19 cellular contexts compared by ENCODE assay signal in genomic region chr13:110565296-110565695, GRCh38. TPM values are rescaled to one million over a fixed set of nuclear protein-coding genes. Genes with fewer than 3 reads are reported as not detected.
A peak's percentile ranks its signal among the peaks of the same experiment; 100 is the strongest.
DNase-seq lines count a peak whose midpoint lies in the region; TF ChIP-seq lines count a peak whose summit lies in the region.
"Had no signal": no experiment of that assay in that cellular context is flagged by ENCODE, and none has a peak within 500 bp of the region (broad histone marks: within the 10 kb centered on the region; RNA-seq: fewer than 3 reads in every experiment).

No MANE protein-coding gene starts in this region.

- H3K4me2 ChIP-seq in Karpas-422 (ENCODE audit: low read depth, low read length, poor library complexity, severe bottlenecking): no peak overlapping the region

- no peaks in the 10 kb centered on the region for H3K36me3 ChIP-seq in Karpas-422 (ENCODE audit: insufficient read depth, low read length)
- H3K36me3 ChIP-seq in ascending aorta: no peaks in the 10 kb centered on the region
- H3K36me3 ChIP-seq: colonic mucosa, esophagus squamous epithelium, HAP-1, lower lobe of right lung had no signal

- H3K36me3 Mint-ChIP-seq in chondrocyte (ENCODE audit: low read depth) (no peaks in the 10 kb centered on the region), osteocyte (ENCODE audit: unreplicated experiment) (peaks cover 2% of the 10 kb centered on the region)
- H3K36me3 Mint-ChIP-seq: activated naive CD8-positive, alpha-beta T cell treated with anti-CD3 and anti-CD28 coated beads, Interleukin-2, amount 10 ng/mL, durations not matched to agents 7 days and 5 days had no signal

- no peak overlapping the region for H3K9ac ChIP-seq in Karpas-422 (ENCODE audit: low read length)

- H3K27me3 Mint-ChIP-seq in chondrocyte (ENCODE audit: low read depth): no peaks in the 10 kb centered on the region
- H3K27me3 Mint-ChIP-seq in osteocyte (ENCODE audit: unreplicated experiment): peaks cover 2% of the 10 kb centered on the region

- no peaks in the 10 kb centered on the region for H3K79me2 ChIP-seq in Karpas-422 (ENCODE audit: low read length)

- H3K9me3 Mint-ChIP-seq in chondrocyte (ENCODE audit: low read depth): no peaks in the 10 kb centered on the region
- H3K9me3 Mint-ChIP-seq in osteocyte (ENCODE audit: unreplicated experiment): no peaks in the 10 kb centered on the region
- H3K9me3 Mint-ChIP-seq: activated naive CD8-positive, alpha-beta T cell treated with anti-CD3 and anti-CD28 coated beads, Interleukin-2, amount 10 ng/mL, durations not matched to agents 7 days and 5 days; stimulated activated naive B cell treated with anti-CD40 and anti-IgM and Interleukin-4, amounts not matched to agents 10 μg/mL and 1 μg/mL and 100 μg/mL, for 72 hours; T-helper 1 cell treated with Interleukin-12 subunit alpha and Interleukin-12 subunit beta and Interleukin-4 antibody, amounts not matched to agents 30 μg/mL and 1 μg/mL, for 36 hours had no signal

- no peak overlapping the region for H3K4me3 Mint-ChIP-seq in chondrocyte (ENCODE audit: unreplicated experiment)
- no peak overlapping the region for H3K4me3 Mint-ChIP-seq in osteocyte (ENCODE audit: unreplicated experiment)
- H3K4me3 Mint-ChIP-seq: activated naive CD8-positive, alpha-beta T cell treated with anti-CD3 and anti-CD28 coated beads, Interleukin-2, amount 10 ng/mL, durations not matched to agents 7 days and 5 days had no signal

- TF ChIP-seq CTCF in chondrocyte (IDR thresholded peaks at IDR 0.05) (peak; percentile 62), osteocyte (IDR thresholded peaks at IDR 0.05) (peak; percentile 36), ascending aorta (IDR thresholded peaks at IDR 0.05) (no peak)

- H3K27me3 ChIP-seq in Karpas-422 (ENCODE audit: low read length) (no peaks in the 10 kb centered on the region), ascending aorta (no peaks in the 10 kb centered on the region)
- H3K27me3 ChIP-seq: colonic mucosa had no signal

- DNase-seq in DMS 273 (lab: John Stamatoyannopoulos, UW; ENCODE audit: unreplicated experiment): peak; percentile 5
- DNase-seq in DMS 273 treated with DMSO at 0.1 percent for 48 hours (lab: John Stamatoyannopoulos, UW): no peak
- DNase-seq in Karpas-422: peak; percentile 52
- DNase-seq in chondrocyte (ENCODE audit: low spot score): no peak
- no peak for DNase-seq in osteocyte (ENCODE audit: extremely low spot score, unreplicated experiment)
- DNase-seq in dermis blood vessel endothelial cell: no peak
- DNase-seq in head of caudate nucleus: no peak
- no peak for DNase-seq in ascending aorta (ENCODE audit: low spot score in 2 of 2)
- DNase-seq: 8988T; activated CD4-positive, alpha-beta T cell treated with anti-CD3 and anti-CD28 coated beads for 4 hours; activated naive CD8-positive, alpha-beta T cell treated with anti-CD3 and anti-CD28 coated beads, Interleukin-2, amount 10 ng/mL, durations not matched to agents 7 days and 5 days; colonic mucosa; esophagus squamous epithelium; lower lobe of right lung; NCI-H1048; NCI-H345; stimulated activated naive B cell treated with anti-CD40 and anti-IgM and Interleukin-4, amounts not matched to agents 10 μg/mL and 1 μg/mL and 100 μg/mL, for 72 hours had no signal

- H3K4me3 ChIP-seq in Karpas-422 (ENCODE audit: low read length): no peak overlapping the region
- no peak overlapping the region for H3K4me3 ChIP-seq in ascending aorta
- H3K4me3 ChIP-seq: colonic mucosa, esophagus squamous epithelium, HAP-1, lower lobe of right lung had no signal

- H3K27ac Mint-ChIP-seq in chondrocyte (ENCODE audit: unreplicated experiment) (no peak overlapping the region), osteocyte (ENCODE audit: unreplicated experiment) (no peak overlapping the region)
- H3K27ac Mint-ChIP-seq: activated naive CD8-positive, alpha-beta T cell treated with anti-CD3 and anti-CD28 coated beads, Interleukin-2, amount 10 ng/mL, durations not matched to agents 7 days and 5 days; stimulated activated naive B cell treated with anti-CD40 and anti-IgM and Interleukin-4, amounts not matched to agents 10 μg/mL and 1 μg/mL and 100 μg/mL, for 72 hours; T-helper 1 cell treated with Interleukin-12 subunit alpha and Interleukin-12 subunit beta and Interleukin-4 antibody, amounts not matched to agents 30 μg/mL and 1 μg/mL, for 36 hours had no signal

- H3K27ac ChIP-seq in Karpas-422 (ENCODE audit: low read length) (no peak overlapping the region), ascending aorta (no peak overlapping the region)
- H3K27ac ChIP-seq: colonic mucosa, esophagus squamous epithelium, lower lobe of right lung had no signal

- no peaks in the 10 kb centered on the region for H3K9me3 ChIP-seq in Karpas-422 (ENCODE audit: low read length)
- no peaks in the 10 kb centered on the region for H3K9me3 ChIP-seq in ascending aorta
- H3K9me3 ChIP-seq: colonic mucosa, esophagus squamous epithelium, HAP-1, lower lobe of right lung had no signal

- H3K9me2 ChIP-seq in Karpas-422 (replicated peaks; ENCODE audit: insufficient read depth, low read length): no peaks in the 10 kb centered on the region

- intact Hi-C loops in head of caudate nucleus (cut with DNase I) (no loop called here), ascending aorta (cut with DNase I) (no loop called here)

- H3K4me1 ChIP-seq in Karpas-422 (ENCODE audit: low read length): peaks cover 19% of the 10 kb centered on the region
- peaks cover 4 to 5% of the 10 kb centered on the region in 2 donors for H3K4me1 ChIP-seq in ascending aorta
- H3K4me1 ChIP-seq: colonic mucosa had no signal

- peaks cover 5% of the 10 kb centered on the region for H4K20me1 ChIP-seq in Karpas-422 (ENCODE audit: insufficient read depth, low read depth, low read length)

- no peak overlapping the region for H2AFZ ChIP-seq in Karpas-422 (ENCODE audit: low read length)

- H3K4me1 Mint-ChIP-seq in chondrocyte (ENCODE audit: low read depth): peaks cover 32% of the 10 kb centered on the region
- peaks cover 23% of the 10 kb centered on the region for H3K4me1 Mint-ChIP-seq in osteocyte (ENCODE audit: unreplicated experiment)

RNA-seq across cellular contexts. Expression of gene RAB20, which starts 3.8 kb away (rescaled TPM):
- 0.79 TPM in 1 of 2 replicates, not detected in the other for total RNA-seq in Karpas-422 (2014; rRNA removed; shearing (Covaris generic); ENCODE audit: low replicate concordance)
- 3.6 to 7.8 TPM (median 6.3 TPM) in 3 replicates for total RNA-seq in chondrocyte
- 10.0 and 11.7 TPM in 2 replicates for total RNA-seq in osteocyte
- total RNA-seq in dermis blood vessel endothelial cell: 1.3 and 1.5 TPM in 2 replicates
- 17.7 TPM for total RNA-seq in ascending aorta

RNA-seq across cellular contexts. Expression of gene NAXD, which starts 50.0 kb away (rescaled TPM):
- 16.5 and 20.6 TPM in 2 replicates for total RNA-seq in Karpas-422 (2014; rRNA removed; shearing (Covaris generic); ENCODE audit: low replicate concordance)
- total RNA-seq in chondrocyte (23.5 to 28.4 TPM (median 27.1 TPM) in 3 replicates), osteocyte (34.3 and 35.6 TPM in 2 replicates), dermis blood vessel endothelial cell (23.8 and 24.8 TPM in 2 replicates), ascending aorta (1.9 TPM)

Comparison
In these comparisons a context has a peak if more than half of its experiments do, and no peak if none do; other contexts are left out.
1. DNase-seq: peak in DMS 273 (single experiment) and Karpas-422 (single experiment); none in DMS 273 treated with DMSO at 0.1 percent for 48 hours (single experiment), chondrocyte (single experiment), osteocyte (single experiment), dermis blood vessel endothelial cell (single experiment), head of caudate nucleus (0 of 42) and ascending aorta (0 of 2).
2. CTCF ChIP-seq: peak in chondrocyte (single experiment) and osteocyte (single experiment); none in ascending aorta (0 of 3).